Comparison of ENCODE assay signal across 1 cellular context in genomic region chr3:100411091-100411982, GRCh38.
TF ChIP-seq lines count a peak whose summit lies in the region.

No MANE protein-coding gene starts in this region.

TF ChIP-seq in HepG2, 621 proteins besides CTCF, POLR2A, EP300 and RAD21 (continued from another document and continues in another):
- no peak for TF ChIP-seq ZNF512B (CRISPR knock-in tag; IDR thresholded peaks at IDR 0.05; ENCODE audit: borderline replicate concordance)
- TF ChIP-seq, protein P1, sequence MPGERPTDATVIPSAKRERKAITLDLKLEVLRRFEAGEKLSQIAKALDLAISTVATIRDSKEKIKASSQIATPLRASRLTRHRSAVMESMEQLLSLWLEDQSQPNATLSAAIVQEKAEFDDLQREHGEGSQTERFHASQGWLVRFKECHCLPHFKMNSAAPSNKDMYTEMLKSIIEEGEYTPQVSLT (CRISPR knock-in tag; IDR thresholded peaks at IDR 0.05; ENCODE audit: borderline replicate concordance, low read depth): no peak
- TF ChIP-seq ZNF256 (CRISPR knock-in tag; conservative IDR thresholded peaks at IDR 0.05): no peak
- no peak for TF ChIP-seq SSRP1 (CRISPR knock-in tag; IDR thresholded peaks at IDR 0.05)
- no peak for TF ChIP-seq SKI (IDR thresholded peaks at IDR 0.05; ENCODE audit: partially characterized antibody)
- TF ChIP-seq ZNF678 (CRISPR knock-in tag; IDR thresholded peaks at IDR 0.05): no peak
- no peak for TF ChIP-seq POLR2AphosphoS2 (IDR thresholded peaks at IDR 0.05; ENCODE audit: low read depth, low read length)
- TF ChIP-seq HNRNPK (IDR thresholded peaks at IDR 0.05; ENCODE audit: low read depth, low read length, poor library complexity, severe bottlenecking): no peak
- TF ChIP-seq ZNF574 (CRISPR knock-in tag; IDR thresholded peaks at IDR 0.05): no peak
- TF ChIP-seq MED1 (CRISPR knock-in tag; IDR thresholded peaks at IDR 0.05): 0 out of 2 replicates have a peak, but pooled peaks have one; percentile 49
- no peak for TF ChIP-seq ZNF350 (CRISPR knock-in tag; IDR thresholded peaks at IDR 0.05; ENCODE audit: borderline replicate concordance, low read depth)
- TF ChIP-seq, protein P2, sequence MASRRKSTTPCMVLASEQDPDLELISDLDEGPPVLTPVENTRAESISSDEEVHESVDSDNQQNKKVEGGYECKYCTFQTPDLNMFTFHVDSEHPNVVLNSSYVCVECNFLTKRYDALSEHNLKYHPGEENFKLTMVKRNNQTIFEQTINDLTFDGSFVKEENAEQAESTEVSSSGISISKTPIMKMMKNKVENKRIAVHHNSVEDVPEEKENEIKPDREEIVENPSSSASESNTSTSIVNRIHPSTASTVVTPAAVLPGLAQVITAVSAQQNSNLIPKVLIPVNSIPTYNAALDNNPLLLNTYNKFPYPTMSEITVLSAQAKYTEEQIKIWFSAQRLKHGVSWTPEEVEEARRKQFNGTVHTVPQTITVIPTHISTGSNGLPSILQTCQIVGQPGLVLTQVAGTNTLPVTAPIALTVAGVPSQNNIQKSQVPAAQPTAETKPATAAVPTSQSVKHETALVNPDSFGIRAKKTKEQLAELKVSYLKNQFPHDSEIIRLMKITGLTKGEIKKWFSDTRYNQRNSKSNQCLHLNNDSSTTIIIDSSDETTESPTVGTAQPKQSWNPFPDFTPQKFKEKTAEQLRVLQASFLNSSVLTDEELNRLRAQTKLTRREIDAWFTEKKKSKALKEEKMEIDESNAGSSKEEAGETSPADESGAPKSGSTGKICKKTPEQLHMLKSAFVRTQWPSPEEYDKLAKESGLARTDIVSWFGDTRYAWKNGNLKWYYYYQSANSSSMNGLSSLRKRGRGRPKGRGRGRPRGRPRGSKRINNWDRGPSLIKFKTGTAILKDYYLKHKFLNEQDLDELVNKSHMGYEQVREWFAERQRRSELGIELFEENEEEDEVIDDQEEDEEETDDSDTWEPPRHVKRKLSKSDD (CRISPR knock-in tag; IDR thresholded peaks at IDR 0.05; ENCODE audit: low read depth): no peak
- TF ChIP-seq, protein P3, sequence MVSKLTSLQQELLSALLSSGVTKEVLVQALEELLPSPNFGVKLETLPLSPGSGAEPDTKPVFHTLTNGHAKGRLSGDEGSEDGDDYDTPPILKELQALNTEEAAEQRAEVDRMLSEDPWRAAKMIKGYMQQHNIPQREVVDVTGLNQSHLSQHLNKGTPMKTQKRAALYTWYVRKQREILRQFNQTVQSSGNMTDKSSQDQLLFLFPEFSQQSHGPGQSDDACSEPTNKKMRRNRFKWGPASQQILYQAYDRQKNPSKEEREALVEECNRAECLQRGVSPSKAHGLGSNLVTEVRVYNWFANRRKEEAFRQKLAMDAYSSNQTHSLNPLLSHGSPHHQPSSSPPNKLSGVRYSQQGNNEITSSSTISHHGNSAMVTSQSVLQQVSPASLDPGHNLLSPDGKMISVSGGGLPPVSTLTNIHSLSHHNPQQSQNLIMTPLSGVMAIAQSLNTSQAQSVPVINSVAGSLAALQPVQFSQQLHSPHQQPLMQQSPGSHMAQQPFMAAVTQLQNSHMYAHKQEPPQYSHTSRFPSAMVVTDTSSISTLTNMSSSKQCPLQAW (CRISPR knock-in tag; IDR thresholded peaks at IDR 0.05): no peak
- TF ChIP-seq KLF13 (CRISPR knock-in tag; IDR thresholded peaks at IDR 0.05): no peak
- no peak for TF ChIP-seq MEIS1 (CRISPR knock-in tag; IDR thresholded peaks at IDR 0.05; ENCODE audit: borderline replicate concordance)
- TF ChIP-seq KLF9 (CRISPR knock-in tag; IDR thresholded peaks at IDR 0.05; ENCODE audit: low read depth): no peak
- TF ChIP-seq ZMYM3 (CRISPR knock-in tag; IDR thresholded peaks at IDR 0.05): no peak
- 0 out of 2 replicates have a peak, but pooled peaks have one; percentile 49 for TF ChIP-seq BCL3 (CRISPR knock-in tag; IDR thresholded peaks at IDR 0.05)
- TF ChIP-seq ZNF576 (CRISPR knock-in tag; IDR thresholded peaks at IDR 0.05): no peak
- no peak for TF ChIP-seq PLRG1 (conservative IDR thresholded peaks at IDR 0.05)
- TF ChIP-seq, protein P4, sequence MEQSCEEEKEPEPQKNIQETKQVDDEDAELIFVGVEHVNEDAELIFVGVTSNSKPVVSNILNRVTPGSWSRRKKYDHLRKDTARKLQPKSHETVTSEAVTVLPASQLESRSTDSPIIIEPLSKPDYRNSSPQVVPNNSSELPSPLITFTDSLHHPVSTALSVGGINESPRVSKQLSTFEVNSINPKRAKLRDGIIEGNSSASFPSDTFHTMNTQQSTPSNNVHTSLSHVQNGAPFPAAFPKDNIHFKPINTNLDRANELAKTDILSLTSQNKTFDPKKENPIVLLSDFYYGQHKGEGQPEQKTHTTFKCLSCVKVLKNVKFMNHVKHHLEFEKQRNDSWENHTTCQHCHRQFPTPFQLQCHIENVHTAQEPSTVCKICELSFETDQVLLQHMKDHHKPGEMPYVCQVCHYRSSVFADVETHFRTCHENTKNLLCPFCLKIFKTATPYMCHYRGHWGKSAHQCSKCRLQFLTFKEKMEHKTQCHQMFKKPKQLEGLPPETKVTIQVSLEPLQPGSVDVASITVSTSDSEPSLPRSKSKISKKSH (CRISPR knock-in tag; IDR thresholded peaks at IDR 0.05; ENCODE audit: borderline replicate concordance): no peak
- no peak for TF ChIP-seq REST (IDR thresholded peaks at IDR 0.05; ENCODE audit: borderline replicate concordance in 1 of 2, low read depth in 1 of 2, low read length in 2 of 2)
- TF ChIP-seq ZNF549 (CRISPR knock-in tag; IDR thresholded peaks at IDR 0.05): no peak
- TF ChIP-seq ZBTB7B (CRISPR knock-in tag; IDR thresholded peaks at IDR 0.05): no peak
- TF ChIP-seq FOXC1 (CRISPR knock-in tag; IDR thresholded peaks at IDR 0.05; ENCODE audit: borderline replicate concordance): no peak
- no peak for TF ChIP-seq ZSCAN5A (CRISPR knock-in tag; IDR thresholded peaks at IDR 0.05; ENCODE audit: borderline replicate concordance)
- TF ChIP-seq, protein P5, sequence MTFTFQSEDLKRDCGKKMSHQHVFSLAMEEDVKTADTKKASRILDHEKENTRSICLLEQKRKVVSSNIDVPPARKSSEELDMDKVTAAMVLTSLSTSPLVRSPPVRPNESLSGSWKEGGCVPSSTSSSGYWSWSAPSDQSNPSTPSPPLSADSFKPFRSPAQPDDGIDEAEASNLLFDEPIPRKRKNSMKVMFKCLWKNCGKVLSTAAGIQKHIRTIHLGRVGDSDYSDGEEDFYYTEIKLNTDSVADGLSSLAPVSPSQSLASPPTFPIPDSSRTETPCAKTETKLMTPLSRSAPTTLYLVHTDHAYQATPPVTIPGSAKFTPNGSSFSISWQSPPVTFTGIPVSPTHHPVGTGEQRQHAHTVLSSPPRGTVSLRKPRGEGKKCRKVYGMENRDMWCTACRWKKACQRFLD (CRISPR knock-in tag; IDR thresholded peaks at IDR 0.05; ENCODE audit: borderline replicate concordance): no peak
- TF ChIP-seq, protein P6, sequence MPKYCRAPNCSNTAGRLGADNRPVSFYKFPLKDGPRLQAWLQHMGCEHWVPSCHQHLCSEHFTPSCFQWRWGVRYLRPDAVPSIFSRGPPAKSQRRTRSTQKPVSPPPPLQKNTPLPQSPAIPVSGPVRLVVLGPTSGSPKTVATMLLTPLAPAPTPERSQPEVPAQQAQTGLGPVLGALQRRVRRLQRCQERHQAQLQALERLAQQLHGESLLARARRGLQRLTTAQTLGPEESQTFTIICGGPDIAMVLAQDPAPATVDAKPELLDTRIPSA (CRISPR knock-in tag; IDR thresholded peaks at IDR 0.05; ENCODE audit: borderline replicate concordance): no peak
- no peak for TF ChIP-seq ZNF251 (CRISPR knock-in tag; IDR thresholded peaks at IDR 0.05)
- TF ChIP-seq SP140L (CRISPR knock-in tag; IDR thresholded peaks at IDR 0.05; ENCODE audit: borderline replicate concordance): no peak
- no peak for TF ChIP-seq KDM3A (CRISPR knock-in tag; IDR thresholded peaks at IDR 0.05; ENCODE audit: low read depth)
- peak; percentile 11; the same call in 1 of the 2 replicates for TF ChIP-seq HNF4G (IDR thresholded peaks at IDR 0.05; ENCODE audit: borderline replicate concordance, low read depth, low read length)
- TF ChIP-seq HNF4G (CRISPR knock-in tag; IDR thresholded peaks at IDR 0.05; ENCODE audit: borderline replicate concordance, low read depth): no peak
- TF ChIP-seq IRX3 (CRISPR knock-in tag; IDR thresholded peaks at IDR 0.05; ENCODE audit: borderline replicate concordance, low read depth): no peak
- no peak for TF ChIP-seq POLR2AphosphoS5 (IDR thresholded peaks at IDR 0.05; ENCODE audit: low read depth, low read length)
- no peak for TF ChIP-seq ZNF224 (CRISPR knock-in tag; IDR thresholded peaks at IDR 0.05)
- TF ChIP-seq TOE1 (CRISPR knock-in tag; IDR thresholded peaks at IDR 0.05): no peak
- no peak for TF ChIP-seq ZNF570 (CRISPR knock-in tag; IDR thresholded peaks at IDR 0.05; ENCODE audit: borderline replicate concordance)
- no peak for TF ChIP-seq REL (CRISPR knock-in tag; conservative IDR thresholded peaks at IDR 0.05)
- TF ChIP-seq ASH2L (IDR thresholded peaks at IDR 0.05; ENCODE audit: insufficient read length, low read depth, low read length): peak; percentile 49
